In the genomic region with DNA sequence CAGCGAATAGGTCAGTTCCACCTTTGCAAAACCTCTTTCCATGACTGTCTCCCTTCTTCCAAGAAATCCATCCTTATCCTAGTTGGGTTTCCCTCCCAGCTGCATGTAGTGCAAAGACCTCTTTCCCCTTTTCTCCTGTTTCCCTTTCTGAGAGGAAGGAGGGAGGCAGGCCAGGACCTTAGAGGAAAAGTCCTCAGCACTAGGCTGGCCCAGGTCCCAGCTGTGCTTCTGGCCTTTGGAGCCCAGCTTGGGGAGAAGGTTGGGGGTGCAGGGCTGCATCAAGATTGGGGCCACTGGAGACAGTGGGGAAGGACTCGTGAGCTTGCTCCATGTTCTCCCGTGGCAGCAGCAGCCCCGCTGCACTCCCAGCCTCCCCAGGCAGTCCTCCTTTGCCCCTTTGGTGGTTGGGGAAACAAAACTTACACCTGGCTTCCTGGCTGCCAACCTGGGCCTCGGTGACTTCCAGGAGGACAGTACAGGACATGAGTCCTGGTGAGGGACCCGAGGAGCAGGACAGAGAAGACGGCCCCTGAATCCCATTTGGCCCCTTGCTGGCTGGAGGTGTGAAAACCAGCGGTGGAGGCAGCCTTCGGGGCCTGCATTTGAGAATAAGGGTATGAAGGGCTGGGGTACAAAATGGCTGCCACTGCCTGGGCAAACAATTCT, we compare ENCODE assay signal across 8 cellular contexts. TPM values are rescaled to one million over a fixed set of nuclear protein-coding genes. Genes with fewer than 3 reads are reported as not detected.
DNase-seq lines count a peak whose midpoint lies in the region; ATAC-seq and TF ChIP-seq lines count a peak whose summit lies in the region.

No MANE protein-coding gene starts in this region.

- H3K36me3 ChIP-seq in iPS DF 6.9 (ENCODE audit: control insufficient read depth, insufficient read depth, low read length) (no peaks in the 10 kb centered on the region), spleen (peaks cover 0 to 21% (median 0%) of the 10 kb centered on the region in 6 donors)

- no peak for TF ChIP-seq POLR2A in spleen (IDR thresholded peaks at IDR 0.05)

- peak overlapping the region; percentile 99 for H3K27ac Mint-ChIP-seq in HFFc6
- peak overlapping the region; percentile 96 for H3K27ac Mint-ChIP-seq in activated naive CD8-positive, alpha-beta T cell

- H3K9me3 ChIP-seq in iPS DF 6.9 (ENCODE audit: control insufficient read depth, insufficient read depth, low read length): no peaks in the 10 kb centered on the region
- no peaks in the 10 kb centered on the region for H3K9me3 ChIP-seq in spleen

- H3K9me3 Mint-ChIP-seq in HFFc6: no peaks in the 10 kb centered on the region
- no peaks in the 10 kb centered on the region for H3K9me3 Mint-ChIP-seq in activated naive CD8-positive, alpha-beta T cell (ENCODE audit: low read depth)

- peaks cover 23% of the 10 kb centered on the region for H3K36me3 Mint-ChIP-seq in HFFc6 (ENCODE audit: low read depth)
- peaks cover 8% of the 10 kb centered on the region for H3K36me3 Mint-ChIP-seq in activated naive CD8-positive, alpha-beta T cell

- no peaks in the 10 kb centered on the region for H3K27me3 Mint-ChIP-seq in HFFc6 (ENCODE audit: insufficient read depth)
- no peaks in the 10 kb centered on the region for H3K27me3 Mint-ChIP-seq in activated naive CD8-positive, alpha-beta T cell

- H3K27ac ChIP-seq in iPS DF 6.9 (ENCODE audit: low read length): no peak overlapping the region
- peak overlapping the region; percentile 31 to 100 (median 100) for H3K27ac ChIP-seq in spleen

- H3K4me3 ChIP-seq in iPS DF 6.9 (ENCODE audit: low read length) (peak overlapping the region; percentile 10; the same call in 1 of the 2 replicates), spleen (peak overlapping the region; percentile 6 to 96 (median 42))

- H3K4me1 ChIP-seq in iPS DF 6.9 (ENCODE audit: control insufficient read depth, insufficient read depth, low read length) (no peaks in the 10 kb centered on the region; the same call in 1 of the 2 replicates), spleen (peaks cover 36 to 60% (median 43%) of the 10 kb centered on the region in 6 donors)

- ATAC-seq in HG03432 (IDR thresholded peaks at IDR 0.05; ENCODE audit: unreplicated experiment): no peak

- DNase-seq in HFFc6: no peak
- DNase-seq in iPS DF 6.9 (ENCODE audit: low read depth, low spot score): no peak
- DNase-seq in spleen: peak; percentile 88
- DNase-seq in SIG-M5 (lab: John Stamatoyannopoulos, UW): no peak
- DNase-seq in NCI-H1105 (lab: John Stamatoyannopoulos, UW): no peak
- no peak for DNase-seq in AG20443 (ENCODE audit: low spot score)

- peak overlapping the region; percentile 99 for H3K4me3 Mint-ChIP-seq in HFFc6
- H3K4me3 Mint-ChIP-seq in activated naive CD8-positive, alpha-beta T cell: peak overlapping the region; percentile 100

- peaks cover 47% of the 10 kb centered on the region for H3K4me1 Mint-ChIP-seq in HFFc6 (ENCODE audit: low read depth)
- H3K4me1 Mint-ChIP-seq in activated naive CD8-positive, alpha-beta T cell (ENCODE audit: low read depth): peaks cover 37% of the 10 kb centered on the region

- WGBS in iPS DF 6.9 (ENCODE audit: insufficient coverage, insufficient read length): no CpG with 5 or more reads among the region's 9 CpGs
- WGBS in spleen, 5 donors: 57 to 74% (median 62%) methylated on average over 4 to 9 of the region's 9 CpGs

- intact Hi-C loops in spleen (cut with DNase I; ENCODE audit: low total_unique reads): no loop called here

- H3K27me3 ChIP-seq in iPS DF 6.9 (ENCODE audit: control insufficient read depth, insufficient read depth, low read length): no peaks in the 10 kb centered on the region
- no peaks in the 10 kb centered on the region for H3K27me3 ChIP-seq in spleen (replicated peaks in 1 of 7)

- TF ChIP-seq CTCF in HFFc6 (IDR thresholded peaks at IDR 0.05) (no peak), spleen (IDR thresholded peaks at IDR 0.05 in 8 of 11, conservative IDR thresholded peaks at IDR 0.05 in 3 of 11) (no peak)

RNA-seq across cellular contexts. Expression of a gene that starts 0.5 kb away (rescaled TPM):
- total RNA-seq in HFFc6 (2021; fragmentation: NEBNext Ultra II Directional; extraction: Animal tissue kit (Norgen Biotek cat#: 25700)): 1 to 10 TPM; 4.8 to 9.5 (median 6.2) TPM
- total RNA-seq in spleen: 1 to 10 TPM; 4.0 to 9.4 (median 6.1) TPM
- 10 to 100 TPM in 1 of 3 donors, 1 to 10 TPM in 2; 8.7 to 10.4 (median 9.9) TPM for polyA plus RNA-seq in spleen

RNA-seq across cellular contexts. Expression of a gene that starts 13.9 kb away (rescaled TPM):
- 10 to 100 TPM; 31.8 to 42.0 (median 34.5) TPM for total RNA-seq in HFFc6 (2021; fragmentation: NEBNext Ultra II Directional; extraction: Animal tissue kit (Norgen Biotek cat#: 25700))
- 10 to 100 TPM; 23.4 to 43.1 (median 27.8) TPM for total RNA-seq in spleen
- 10 to 100 TPM; 12.9 to 26.7 (median 15.1) TPM for polyA plus RNA-seq in spleen

RNA-seq across cellular contexts. Expression of a gene that starts 26.7 kb away (rescaled TPM):
- total RNA-seq in HFFc6 (2021; fragmentation: NEBNext Ultra II Directional; extraction: Animal tissue kit (Norgen Biotek cat#: 25700)): 1 to 10 TPM; 5.0 to 8.0 (median 6.5) TPM
- 10 to 100 TPM; 14.1 to 24.6 (median 20.2) TPM for total RNA-seq in spleen
- polyA plus RNA-seq in spleen: 10 to 100 TPM; 22.8 to 32.8 (median 31.8) TPM

RNA-seq across cellular contexts. Expression of a gene that starts 29.8 kb away (rescaled TPM):
- total RNA-seq in HFFc6 (2021; fragmentation: NEBNext Ultra II Directional; extraction: Animal tissue kit (Norgen Biotek cat#: 25700)): 100 to 1,000 TPM in 1 of 6 experiments, 10 to 100 TPM in 5; 77.2 to 112 (median 83.8) TPM
- 1 to 10 TPM; 2.8 to 9.9 (median 7.1) TPM for total RNA-seq in spleen
- 1 to 10 TPM; 1.5 to 3.5 (median 3.4) TPM for polyA plus RNA-seq in spleen

RNA-seq across cellular contexts. Expression of a gene that starts 59.5 kb away (rescaled TPM):
- total RNA-seq in HFFc6 (2021; fragmentation: NEBNext Ultra II Directional; extraction: Animal tissue kit (Norgen Biotek cat#: 25700)): 1 to 10 TPM; 1.6 to 8.0 (median 6.0) TPM
- total RNA-seq in spleen: 100 to 1,000 TPM; 113 to 281 (median 190) TPM
- polyA plus RNA-seq in spleen: 10 to 100 TPM; 40.8 to 71.8 (median 62.8) TPM
